In genomic region chr1:93596329-93597089, GRCh38 we compare ENCODE assay signal across 1 cellular context.
TF ChIP-seq lines count a peak whose summit lies in the region.

No MANE protein-coding gene starts in this region.

TF ChIP-seq in WTC11, 78 proteins besides CTCF, POLR2A, EP300 and RAD21:
- TF ChIP-seq ZNF425 (CRISPR knock-in tag; conservative IDR thresholded peaks at IDR 0.05) (no peak), ZNF138 (CRISPR knock-in tag; conservative IDR thresholded peaks at IDR 0.05) (no peak), GABPB1 (CRISPR knock-in tag; IDR thresholded peaks at IDR 0.05) (no peak), ESRRA (CRISPR knock-in tag; IDR thresholded peaks at IDR 0.05; ENCODE audit: borderline replicate concordance) (no peak), CREM (CRISPR knock-in tag; IDR thresholded peaks at IDR 0.05) (no peak), NR2C2 (CRISPR knock-in tag; IDR thresholded peaks at IDR 0.05) (no peak), ZNF416 (CRISPR knock-in tag; IDR thresholded peaks at IDR 0.05) (no peak), MLX (CRISPR knock-in tag; IDR thresholded peaks at IDR 0.05) (no peak), ZBTB21 (CRISPR knock-in tag; IDR thresholded peaks at IDR 0.05; ENCODE audit: borderline replicate concordance) (no peak), PRRX2 (CRISPR knock-in tag; IDR thresholded peaks at IDR 0.05) (no peak), MYBL2 (CRISPR knock-in tag; IDR thresholded peaks at IDR 0.05) (no peak), RORB (CRISPR knock-in tag; IDR thresholded peaks at IDR 0.05) (no peak), ZNF219 (CRISPR knock-in tag; IDR thresholded peaks at IDR 0.05; ENCODE audit: borderline replicate concordance) (no peak), ETV6 (CRISPR knock-in tag; IDR thresholded peaks at IDR 0.05) (no peak), ELF4 (CRISPR knock-in tag; IDR thresholded peaks at IDR 0.05; ENCODE audit: low read depth) (no peak), ZNF317 (CRISPR knock-in tag; IDR thresholded peaks at IDR 0.05; ENCODE audit: borderline replicate concordance, low read depth) (no peak), HMGA2 (CRISPR knock-in tag; IDR thresholded peaks at IDR 0.05) (no peak)
- TF ChIP-seq, protein P1, sequence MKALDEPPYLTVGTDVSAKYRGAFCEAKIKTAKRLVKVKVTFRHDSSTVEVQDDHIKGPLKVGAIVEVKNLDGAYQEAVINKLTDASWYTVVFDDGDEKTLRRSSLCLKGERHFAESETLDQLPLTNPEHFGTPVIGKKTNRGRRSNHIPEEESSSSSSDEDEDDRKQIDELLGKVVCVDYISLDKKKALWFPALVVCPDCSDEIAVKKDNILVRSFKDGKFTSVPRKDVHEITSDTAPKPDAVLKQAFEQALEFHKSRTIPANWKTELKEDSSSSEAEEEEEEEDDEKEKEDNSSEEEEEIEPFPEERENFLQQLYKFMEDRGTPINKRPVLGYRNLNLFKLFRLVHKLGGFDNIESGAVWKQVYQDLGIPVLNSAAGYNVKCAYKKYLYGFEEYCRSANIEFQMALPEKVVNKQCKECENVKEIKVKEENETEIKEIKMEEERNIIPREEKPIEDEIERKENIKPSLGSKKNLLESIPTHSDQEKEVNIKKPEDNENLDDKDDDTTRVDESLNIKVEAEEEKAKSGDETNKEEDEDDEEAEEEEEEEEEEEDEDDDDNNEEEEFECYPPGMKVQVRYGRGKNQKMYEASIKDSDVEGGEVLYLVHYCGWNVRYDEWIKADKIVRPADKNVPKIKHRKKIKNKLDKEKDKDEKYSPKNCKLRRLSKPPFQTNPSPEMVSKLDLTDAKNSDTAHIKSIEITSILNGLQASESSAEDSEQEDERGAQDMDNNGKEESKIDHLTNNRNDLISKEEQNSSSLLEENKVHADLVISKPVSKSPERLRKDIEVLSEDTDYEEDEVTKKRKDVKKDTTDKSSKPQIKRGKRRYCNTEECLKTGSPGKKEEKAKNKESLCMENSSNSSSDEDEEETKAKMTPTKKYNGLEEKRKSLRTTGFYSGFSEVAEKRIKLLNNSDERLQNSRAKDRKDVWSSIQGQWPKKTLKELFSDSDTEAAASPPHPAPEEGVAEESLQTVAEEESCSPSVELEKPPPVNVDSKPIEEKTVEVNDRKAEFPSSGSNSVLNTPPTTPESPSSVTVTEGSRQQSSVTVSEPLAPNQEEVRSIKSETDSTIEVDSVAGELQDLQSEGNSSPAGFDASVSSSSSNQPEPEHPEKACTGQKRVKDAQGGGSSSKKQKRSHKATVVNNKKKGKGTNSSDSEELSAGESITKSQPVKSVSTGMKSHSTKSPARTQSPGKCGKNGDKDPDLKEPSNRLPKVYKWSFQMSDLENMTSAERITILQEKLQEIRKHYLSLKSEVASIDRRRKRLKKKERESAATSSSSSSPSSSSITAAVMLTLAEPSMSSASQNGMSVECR (CRISPR knock-in tag; IDR thresholded peaks at IDR 0.05; ENCODE audit: borderline replicate concordance) = no peak
- TF ChIP-seq, protein P2, sequence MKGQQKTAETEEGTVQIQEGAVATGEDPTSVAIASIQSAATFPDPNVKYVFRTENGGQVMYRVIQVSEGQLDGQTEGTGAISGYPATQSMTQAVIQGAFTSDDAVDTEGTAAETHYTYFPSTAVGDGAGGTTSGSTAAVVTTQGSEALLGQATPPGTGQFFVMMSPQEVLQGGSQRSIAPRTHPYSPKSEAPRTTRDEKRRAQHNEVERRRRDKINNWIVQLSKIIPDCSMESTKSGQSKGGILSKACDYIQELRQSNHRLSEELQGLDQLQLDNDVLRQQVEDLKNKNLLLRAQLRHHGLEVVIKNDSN (CRISPR knock-in tag; IDR thresholded peaks at IDR 0.05) = no peak
- TF ChIP-seq, protein P3, sequence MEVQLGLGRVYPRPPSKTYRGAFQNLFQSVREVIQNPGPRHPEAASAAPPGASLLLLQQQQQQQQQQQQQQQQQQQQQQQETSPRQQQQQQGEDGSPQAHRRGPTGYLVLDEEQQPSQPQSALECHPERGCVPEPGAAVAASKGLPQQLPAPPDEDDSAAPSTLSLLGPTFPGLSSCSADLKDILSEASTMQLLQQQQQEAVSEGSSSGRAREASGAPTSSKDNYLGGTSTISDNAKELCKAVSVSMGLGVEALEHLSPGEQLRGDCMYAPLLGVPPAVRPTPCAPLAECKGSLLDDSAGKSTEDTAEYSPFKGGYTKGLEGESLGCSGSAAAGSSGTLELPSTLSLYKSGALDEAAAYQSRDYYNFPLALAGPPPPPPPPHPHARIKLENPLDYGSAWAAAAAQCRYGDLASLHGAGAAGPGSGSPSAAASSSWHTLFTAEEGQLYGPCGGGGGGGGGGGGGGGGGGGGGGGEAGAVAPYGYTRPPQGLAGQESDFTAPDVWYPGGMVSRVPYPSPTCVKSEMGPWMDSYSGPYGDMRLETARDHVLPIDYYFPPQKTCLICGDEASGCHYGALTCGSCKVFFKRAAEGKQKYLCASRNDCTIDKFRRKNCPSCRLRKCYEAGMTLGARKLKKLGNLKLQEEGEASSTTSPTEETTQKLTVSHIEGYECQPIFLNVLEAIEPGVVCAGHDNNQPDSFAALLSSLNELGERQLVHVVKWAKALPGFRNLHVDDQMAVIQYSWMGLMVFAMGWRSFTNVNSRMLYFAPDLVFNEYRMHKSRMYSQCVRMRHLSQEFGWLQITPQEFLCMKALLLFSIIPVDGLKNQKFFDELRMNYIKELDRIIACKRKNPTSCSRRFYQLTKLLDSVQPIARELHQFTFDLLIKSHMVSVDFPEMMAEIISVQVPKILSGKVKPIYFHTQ (CRISPR knock-in tag; IDR thresholded peaks at IDR 0.05) = no peak
